14 cellular contexts compared by ENCODE assay signal in genomic region chr5:68303754-68304420, GRCh38.
DNase-seq lines count a peak whose midpoint lies in the region; ATAC-seq and TF ChIP-seq lines count a peak whose summit lies in the region.
"Had no signal": no experiment of that assay in that cellular context is flagged by ENCODE, and none has a peak within 500 bp of the region (broad histone marks: within the 10 kb centered on the region; RNA-seq: fewer than 3 reads in every experiment).

No MANE protein-coding gene starts in this region.

- TF ChIP-seq POLR2A in suprapubic skin (IDR thresholded peaks at IDR 0.05), result no peak

- no peak overlapping the region for H3K4me3 Mint-ChIP-seq in effector memory CD8-positive, alpha-beta T cell
- H3K4me3 Mint-ChIP-seq: activated CD4-positive, alpha-beta T cell treated with anti-CD3 and anti-CD28 coated beads, Interleukin-2, amount 10 ng/mL, durations not matched to agents 7 days and 5 days; activated naive CD8-positive, alpha-beta T cell; neural progenitor cell had no signal

- 59% methylated on average over 4 of the region's 4 CpGs for WGBS in suprapubic skin

- ATAC-seq in Right ventricle myocardium superior (ENCODE audit: poor library complexity) (peak; percentile 39), HG03571 (IDR thresholded peaks at IDR 0.05; ENCODE audit: unreplicated experiment) (peak; percentile 20), GM21447 (IDR thresholded peaks at IDR 0.05; ENCODE audit: unreplicated experiment) (no peak), GM21526 (IDR thresholded peaks at IDR 0.05; ENCODE audit: low FRiP score, unreplicated experiment) (no peak), GM19328 (IDR thresholded peaks at IDR 0.05; ENCODE audit: unreplicated experiment) (no peak)
- peak; percentile 29 for ATAC-seq in effector memory CD8-positive, alpha-beta T cell (replicated peaks)

- DNase-seq in Right ventricle myocardium superior, result no peak
- no peak for DNase-seq in cardiac septum (ENCODE audit: low spot score)
- no peak for DNase-seq in effector memory CD8-positive, alpha-beta T cell
- DNase-seq in suprapubic skin (ENCODE audit: low spot score in 2 of 2), result no peak
- DNase-seq: activated CD4-positive, alpha-beta T cell treated with anti-CD3 and anti-CD28 coated beads, Interleukin-2, amount 10 ng/mL, durations not matched to agents 7 days and 5 days; cortex of kidney; left cardiac atrium had no signal

- no peaks in the 10 kb centered on the region for H3K27me3 ChIP-seq in suprapubic skin
- H3K27me3 ChIP-seq: neural progenitor cell, uterus had no signal

- peaks cover 14 to 47% of the 10 kb centered on the region in 2 donors for H3K4me1 Mint-ChIP-seq in effector memory CD8-positive, alpha-beta T cell (ENCODE audit: low read depth in 2 of 2)
- H3K4me1 Mint-ChIP-seq: neural progenitor cell had no signal

- no peaks in the 10 kb centered on the region for H3K27me3 Mint-ChIP-seq in effector memory CD8-positive, alpha-beta T cell
- H3K27me3 Mint-ChIP-seq: activated naive CD8-positive, alpha-beta T cell had no signal

- no peak for TF ChIP-seq EP300 in suprapubic skin (IDR thresholded peaks at IDR 0.05)

- H3K4me1 ChIP-seq in suprapubic skin, result peaks cover 40% of the 10 kb centered on the region
- H3K4me1 ChIP-seq: neural progenitor cell, uterus had no signal

- no peaks in the 10 kb centered on the region for H3K9me3 Mint-ChIP-seq in effector memory CD8-positive, alpha-beta T cell
- H3K9me3 Mint-ChIP-seq: activated CD4-positive, alpha-beta T cell treated with anti-CD3 and anti-CD28 coated beads, Interleukin-2, amount 10 ng/mL, durations not matched to agents 7 days and 5 days; neural progenitor cell had no signal

- peaks cover 26% of the 10 kb centered on the region for H3K36me3 ChIP-seq in suprapubic skin
- H3K36me3 ChIP-seq: neural progenitor cell, uterus had no signal

- intact Hi-C loops in Right ventricle myocardium superior (cut with DNase I) (no loop called here), cardiac septum (cut with DNase I) (no loop called here)

- peak overlapping the region; percentile 65 for H3K27ac ChIP-seq in suprapubic skin
- H3K27ac ChIP-seq: neural progenitor cell had no signal

- peaks cover 24% of the 10 kb centered on the region for H3K36me3 Mint-ChIP-seq in effector memory CD8-positive, alpha-beta T cell (ENCODE audit: insufficient read depth)

- peak overlapping the region; percentile 77 to 79 for H3K27ac Mint-ChIP-seq in effector memory CD8-positive, alpha-beta T cell
- H3K27ac Mint-ChIP-seq: activated CD4-positive, alpha-beta T cell treated with anti-CD3 and anti-CD28 coated beads, Interleukin-2, amount 10 ng/mL, durations not matched to agents 7 days and 5 days; neural progenitor cell had no signal

- TF ChIP-seq CTCF in suprapubic skin (IDR thresholded peaks at IDR 0.05), result no peak

- H3K4me3 ChIP-seq in suprapubic skin, result no peak overlapping the region
- H3K4me3 ChIP-seq: neural progenitor cell, uterus had no signal

- no peaks in the 10 kb centered on the region for H3K9me3 ChIP-seq in suprapubic skin
- H3K9me3 ChIP-seq: uterus had no signal

Comparison
In these comparisons a context has a peak if more than half of its experiments do, and no peak if none do; other contexts are left out.
1. ATAC-seq: peak in Right ventricle myocardium superior (single experiment), HG03571 (single experiment) and effector memory CD8-positive, alpha-beta T cell (single experiment); none in GM21447 (single experiment), GM21526 (single experiment) and GM19328 (single experiment).